Comparison of ENCODE assay signal across 18 cellular contexts in genomic region chr2:212936572-212936971, GRCh38.
"Had no signal": no experiment of that assay in that cellular context is flagged by ENCODE, and none has a peak within 500 bp of the region (broad histone marks: within the 10 kb centered on the region; RNA-seq: fewer than 3 reads in every experiment).

No MANE protein-coding gene starts in this region.

- H3K27me3 ChIP-seq: cardiac muscle cell, gastroesophageal sphincter, neural progenitor cell, pancreas, right atrium auricular region had no signal

- H3K4me3 ChIP-seq: cardiac muscle cell, gastroesophageal sphincter, lower lobe of right lung, neural progenitor cell, pancreas, right atrium auricular region, skin epidermis had no signal

- FAIRE-seq: astrocyte, pancreas had no signal

- ATAC-seq: activated CD4-positive, alpha-beta T cell treated with anti-CD3 and anti-CD28 coated beads for 36 hours; activated CD8-positive, alpha-beta T cell treated with anti-CD3 and anti-CD28 coated beads, Interleukin-2, amount 10 ng/mL, durations not matched to agents 7 days and 5 days; activated naive CD8-positive, alpha-beta T cell treated with anti-CD3 and anti-CD28 coated beads, Interleukin-2, amount 50 U/mL, for 24 hours; gastroesophageal sphincter; lower lobe of right lung; pancreas had no signal

- H3K36me3 ChIP-seq: cardiac muscle cell, gastroesophageal sphincter, lower lobe of right lung, neural progenitor cell, pancreas, right atrium auricular region had no signal

- DNase-seq: activated CD4-positive, alpha-beta T cell treated with anti-CD3 and anti-CD28 coated beads for 36 hours; activated CD8-positive, alpha-beta memory T cell treated with anti-CD3 and anti-CD28 coated beads, Interleukin-2, amount 50 U/mL, for 48 hours; activated CD8-positive, alpha-beta T cell treated with anti-CD3 and anti-CD28 coated beads, Interleukin-2, amount 10 ng/mL, durations not matched to agents 7 days and 5 days; activated naive CD4-positive, alpha-beta T cell; activated naive CD8-positive, alpha-beta T cell treated with anti-CD3 and anti-CD28 coated beads, Interleukin-2, amount 50 U/mL, for 24 hours; hippocampal formation; lower lobe of right lung; midbrain; pancreas; T-helper 1 cell; trophoblast cell had no signal

- H2AFZ ChIP-seq: neural progenitor cell had no signal

- H3K4me2 ChIP-seq: neural progenitor cell had no signal

- H3K27ac ChIP-seq: cardiac muscle cell, gastroesophageal sphincter, lower lobe of right lung, neural progenitor cell, pancreas, right atrium auricular region, VCaP had no signal

- H3K9ac ChIP-seq: neural progenitor cell had no signal

- H3K9me3 ChIP-seq: gastroesophageal sphincter, lower lobe of right lung, pancreas, right atrium auricular region had no signal
